8 cellular contexts compared by ENCODE assay signal in genomic region chr1:26900815-26901511, GRCh38. TPM values are rescaled to one million over a fixed set of nuclear protein-coding genes. Genes with fewer than 3 reads are reported as not detected.
DNase-seq lines count a peak whose midpoint lies in the region; ATAC-seq and TF ChIP-seq lines count a peak whose summit lies in the region.

No MANE protein-coding gene starts in this region.

- H3K4me3 Mint-ChIP-seq in Calu3 (ENCODE audit: low read depth, unreplicated experiment): peak overlapping the region; percentile 91
- H3K4me3 Mint-ChIP-seq in endodermal cell: peak overlapping the region; percentile 92
- peak overlapping the region; percentile 97 for H3K4me3 Mint-ChIP-seq in osteocyte (ENCODE audit: unreplicated experiment)

- CTCF ChIA-PET in Calu3 (lab: Charles Lee): interaction anchor here (0.6 to 1.1 kb wide), 5 partner anchors 8 to 349 kb away, joined by 3 to 7 read pairs (median 3); no protein-coding TSS in a partner anchor

- H3K9ac ChIP-seq in NT2/D1 (ENCODE audit: insufficient read length, low read depth) (peak overlapping the region; percentile 97), endodermal cell (ENCODE audit: extremely low read depth, low read length, poor library complexity, severe bottlenecking) (peak overlapping the region; percentile 98)

- intact Hi-C loops in Calu3 (cut with micrococcal nuclease; ENCODE audit: unreplicated experiment): no loop called here

- TF ChIP-seq CTCF in Calu3 (IDR thresholded peaks at IDR 0.05; ENCODE audit: unreplicated experiment): no peak
- TF ChIP-seq CTCF in endodermal cell (conservative IDR thresholded peaks at IDR 0.05): no peak
- TF ChIP-seq CTCF in osteocyte (IDR thresholded peaks at IDR 0.05): no peak

- DNase-seq in Calu3 (no peak), NT2/D1 (ENCODE audit: low read depth, low spot score) (no peak), endodermal cell (no peak), osteocyte (ENCODE audit: extremely low spot score, unreplicated experiment) (no peak)

- H3K36me3 ChIP-seq in NT2/D1 (ENCODE audit: insufficient read depth, insufficient read length, low read length): peaks cover 36% of the 10 kb centered on the region
- H3K36me3 ChIP-seq in endodermal cell (ENCODE audit: control insufficient read depth, insufficient read depth, low read length): peaks cover 16% of the 10 kb centered on the region

- H3K36me3 Mint-ChIP-seq in Calu3 (ENCODE audit: insufficient read depth, unreplicated experiment) (peaks cover 24% of the 10 kb centered on the region), endodermal cell (ENCODE audit: low read depth) (peaks cover 18% of the 10 kb centered on the region), osteocyte (ENCODE audit: unreplicated experiment) (peaks cover 7% of the 10 kb centered on the region)

- WGBS in endodermal cell (ENCODE audit: insufficient coverage in 1 of 2, insufficient read length in 1 of 2), 2 experiments: 75 to 82% methylated on average over 11 to 17 of the region's 18 CpGs

- H3K9me3 Mint-ChIP-seq in Calu3 (ENCODE audit: low read depth, unreplicated experiment) (no peaks in the 10 kb centered on the region), endodermal cell (no peaks in the 10 kb centered on the region), osteocyte (ENCODE audit: unreplicated experiment) (no peaks in the 10 kb centered on the region)

- H3K27ac ChIP-seq in endodermal cell (ENCODE audit: low read depth, low read length): no peak overlapping the region

- ATAC-seq in GM19351 (IDR thresholded peaks at IDR 0.05; ENCODE audit: unreplicated experiment): no peak
- ATAC-seq in HG03521 (IDR thresholded peaks at IDR 0.05; ENCODE audit: unreplicated experiment): no peak
- ATAC-seq in HG03342 (IDR thresholded peaks at IDR 0.05; ENCODE audit: unreplicated experiment): no peak
- ATAC-seq in GM18519 (IDR thresholded peaks at IDR 0.05; ENCODE audit: low FRiP score, unreplicated experiment): no peak

- H3K27me3 Mint-ChIP-seq in Calu3 (ENCODE audit: unreplicated experiment) (no peaks in the 10 kb centered on the region), endodermal cell (ENCODE audit: insufficient read depth) (no peaks in the 10 kb centered on the region), osteocyte (ENCODE audit: unreplicated experiment) (no peaks in the 10 kb centered on the region)

- H3K4me3 ChIP-seq in NT2/D1 (ENCODE audit: insufficient read length, low read depth): peak overlapping the region; percentile 93
- H3K4me3 ChIP-seq in endodermal cell (ENCODE audit: low read length): peak overlapping the region; percentile 84

- H3K4me1 Mint-ChIP-seq in Calu3 (ENCODE audit: low read depth, unreplicated experiment): peaks cover 7% of the 10 kb centered on the region
- peaks cover 19% of the 10 kb centered on the region for H3K4me1 Mint-ChIP-seq in endodermal cell
- peaks cover 24% of the 10 kb centered on the region for H3K4me1 Mint-ChIP-seq in osteocyte (ENCODE audit: unreplicated experiment)

- H3K27ac Mint-ChIP-seq in Calu3 (ENCODE audit: unreplicated experiment): peak overlapping the region; percentile 98
- H3K27ac Mint-ChIP-seq in endodermal cell: peak overlapping the region; percentile 99
- peak overlapping the region; percentile 95 for H3K27ac Mint-ChIP-seq in osteocyte (ENCODE audit: unreplicated experiment)

- H3K4me1 ChIP-seq in NT2/D1 (ENCODE audit: insufficient read depth, insufficient read length): no peaks in the 10 kb centered on the region
- H3K4me1 ChIP-seq in endodermal cell (ENCODE audit: control insufficient read depth, insufficient read depth, low read length): no peaks in the 10 kb centered on the region

- BruUV-seq in Calu3 (replicated peaks; lab: Mats Ljungman, UMichigan): no TSS peak

- H3K27me3 ChIP-seq in NT2/D1 (ENCODE audit: insufficient read depth, insufficient read length) (no peaks in the 10 kb centered on the region), endodermal cell (ENCODE audit: control insufficient read depth, insufficient read depth, low read length, poor library complexity, severe bottlenecking) (no peaks in the 10 kb centered on the region)

- H3K9me3 ChIP-seq in NT2/D1 (ENCODE audit: insufficient read depth, low read length) (no peaks in the 10 kb centered on the region), endodermal cell (ENCODE audit: control insufficient read depth, low read length) (no peaks in the 10 kb centered on the region)

RNA-seq across cellular contexts. Expression of gene GPATCH3, which starts 0.7 kb away (rescaled TPM):
- total RNA-seq in Calu3 (2022): 11.5 and 11.7 TPM in 2 replicates
- total RNA-seq in endodermal cell: 10 to 100 TPM; 21.3 to 23.2 TPM
- polyA plus RNA-seq in endodermal cell (2013, experiment 1 of 2): 11.5 TPM
- polyA plus RNA-seq in endodermal cell (2013, experiment 2 of 2): 11.3 TPM
- 19.9 and 20.4 TPM in 2 replicates for total RNA-seq in osteocyte

RNA-seq across cellular contexts. Expression of gene GPN2, which starts 10.9 kb away (rescaled TPM):
- total RNA-seq in Calu3 (2022) (23.4 and 24.3 TPM in 2 replicates), endodermal cell (10 to 100 TPM; 32.6 to 38.5 TPM), osteocyte (26.4 and 26.6 TPM in 2 replicates)
- polyA plus RNA-seq in endodermal cell (2013, experiment 1 of 2): 24.5 TPM
- 21.1 TPM for polyA plus RNA-seq in endodermal cell (2013, experiment 2 of 2)

RNA-seq across cellular contexts. Expression of gene NR0B2, which starts 12.8 kb away (rescaled TPM):
- total RNA-seq in Calu3 (2022) (0.32 TPM in 1 of 2 replicates, not detected in the other), endodermal cell (not detected), osteocyte (not detected in 2 replicates)
- polyA plus RNA-seq in endodermal cell (2013, experiment 1 of 2): not detected
- polyA plus RNA-seq in endodermal cell (2013, experiment 2 of 2): not detected

RNA-seq across cellular contexts. Expression of gene NUDC, which starts 20.6 kb away (rescaled TPM):
- 101 and 121 TPM in 2 replicates for total RNA-seq in Calu3 (2022)
- total RNA-seq in endodermal cell: 100 to 1,000 TPM; 103 to 120 TPM
- polyA plus RNA-seq in endodermal cell (2013, experiment 1 of 2): 84.1 TPM
- polyA plus RNA-seq in endodermal cell (2013, experiment 2 of 2): 80.0 TPM
- total RNA-seq in osteocyte: 51.0 and 54.3 TPM in 2 replicates

RNA-seq across cellular contexts. Expression of gene SFN, which starts 38.0 kb away (rescaled TPM):
- total RNA-seq in Calu3 (2022) (74.5 and 103 TPM in 2 replicates), endodermal cell (1 to 10 TPM; 1.5 to 2.6 TPM), osteocyte (not detected in 2 replicates)
- polyA plus RNA-seq in endodermal cell (2013, experiment 1 of 2): 0.50 TPM
- polyA plus RNA-seq in endodermal cell (2013, experiment 2 of 2): 0.87 TPM
